ENCODE assay signal across 16 cellular contexts in the genomic region with DNA sequence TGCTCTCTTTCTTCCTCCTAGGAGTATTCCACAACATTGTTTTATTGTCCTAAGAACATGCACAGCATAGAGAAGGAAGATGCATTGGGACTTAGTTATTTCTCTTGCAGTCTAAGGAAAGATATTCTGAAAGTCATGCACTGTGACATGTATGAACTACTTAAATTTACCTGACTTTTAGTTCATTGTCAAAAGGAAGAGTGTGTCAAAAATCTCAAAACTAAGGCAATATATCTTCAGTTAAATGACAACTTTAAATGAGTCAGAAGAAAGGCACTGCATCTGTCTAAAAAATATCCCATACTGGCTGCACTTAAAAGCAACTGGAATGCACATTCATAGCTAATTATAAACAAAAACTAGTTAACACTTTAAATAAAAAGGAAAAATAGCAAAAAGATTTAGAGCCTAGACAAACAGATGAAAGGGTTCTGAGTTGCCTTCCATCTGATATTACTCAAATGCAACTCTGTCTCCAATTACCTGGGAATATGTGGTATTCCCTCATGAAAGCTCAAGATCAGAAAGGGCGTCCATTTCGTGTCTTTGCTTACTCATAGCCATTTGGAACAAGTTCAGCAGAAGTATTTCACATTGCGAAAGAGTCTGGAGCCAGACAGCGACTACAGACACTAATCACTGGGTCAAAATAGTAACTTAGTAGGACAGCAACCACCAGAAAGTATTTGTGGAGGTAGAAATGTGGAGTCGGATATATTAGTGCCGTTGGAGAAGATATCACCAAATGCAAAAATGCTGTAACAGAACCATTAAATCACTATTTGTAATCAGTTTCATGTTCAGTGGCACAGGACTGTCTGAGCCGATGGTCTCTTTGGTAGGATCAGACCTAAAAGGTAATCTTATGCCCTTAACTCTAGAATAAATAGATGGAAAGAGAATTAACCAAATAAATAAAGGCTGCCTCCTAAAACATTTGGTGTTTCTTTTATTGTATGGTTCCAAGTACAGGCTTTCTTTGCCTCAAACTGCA.
A peak's percentile ranks its signal among the peaks of the same experiment; 100 is the strongest.
DNase-seq lines count a peak whose midpoint lies in the region; ATAC-seq, FAIRE-seq and TF ChIP-seq lines count a peak whose summit lies in the region.
"Had no signal": no experiment of that assay in that cellular context is flagged by ENCODE, and none has a peak within 500 bp of the region (broad histone marks: within the 10 kb centered on the region; RNA-seq: fewer than 3 reads in every experiment).

No MANE protein-coding gene starts in this region.

- H3K9ac ChIP-seq in astrocyte (ENCODE audit: low read length) = peak overlapping the region; percentile 14

- no peak for TF ChIP-seq CTCF in astrocyte (IDR thresholded peaks at IDR 0.05; ENCODE audit: insufficient read depth, low read depth, low read length)

- H3K27me3 ChIP-seq in astrocyte (ENCODE audit: insufficient read depth, low read length) = no peaks in the 10 kb centered on the region
- H3K27me3 ChIP-seq: ascending aorta had no signal

- peak overlapping the region; percentile 90 for H3K27ac Mint-ChIP-seq in astrocyte (ENCODE audit: unreplicated experiment)
- no peak overlapping the region for H3K27ac Mint-ChIP-seq in activated T-cell treated with anti-CD3 and anti-CD28 coated beads, Interleukin-2, amount 50 U/mL, for 72 hours
- H3K27ac Mint-ChIP-seq: IgD-negative memory B cell; natural killer cell treated with Interleukin-12 subunit alpha and Interleukin-12 subunit beta and Interleukin-15 and Interleukin-18, amount 100 ng/mL, for 72 hours had no signal

- no peaks in the 10 kb centered on the region for H3K36me3 Mint-ChIP-seq in astrocyte (ENCODE audit: low read depth, unreplicated experiment)
- no peaks in the 10 kb centered on the region for H3K36me3 Mint-ChIP-seq in activated T-cell treated with anti-CD3 and anti-CD28 coated beads, Interleukin-2, amount 50 U/mL, for 72 hours (ENCODE audit: insufficient read depth in 2 of 2)
- H3K36me3 Mint-ChIP-seq: IgD-negative memory B cell; natural killer cell treated with Interleukin-12 subunit alpha and Interleukin-12 subunit beta and Interleukin-15 and Interleukin-18, amount 100 ng/mL, for 72 hours had no signal

- H3K9me3 ChIP-seq in astrocyte (ENCODE audit: insufficient read depth, low read depth, low read length) = no peaks in the 10 kb centered on the region

- H3K36me3 ChIP-seq in astrocyte (ENCODE audit: insufficient read depth, low read length) = no peaks in the 10 kb centered on the region
- H3K36me3 ChIP-seq: ascending aorta had no signal

- no peak overlapping the region for H3K4me3 Mint-ChIP-seq in astrocyte (ENCODE audit: unreplicated experiment)
- H3K4me3 Mint-ChIP-seq in activated T-cell treated with anti-CD3 and anti-CD28 coated beads, Interleukin-2, amount 50 U/mL, for 72 hours = no peak overlapping the region
- H3K4me3 Mint-ChIP-seq: IgD-negative memory B cell; natural killer cell treated with Interleukin-12 subunit alpha and Interleukin-12 subunit beta and Interleukin-15 and Interleukin-18, amount 100 ng/mL, for 72 hours had no signal

- peak; percentile 96 for FAIRE-seq in astrocyte (lab: Jason Lieb, UNC)
- no peak for FAIRE-seq in GM19239 (lab: Jason Lieb, UNC)
- FAIRE-seq: kidney had no signal

- H3K27me3 Mint-ChIP-seq in astrocyte (ENCODE audit: low read depth, unreplicated experiment) = no peaks in the 10 kb centered on the region
- no peaks in the 10 kb centered on the region for H3K27me3 Mint-ChIP-seq in activated T-cell treated with anti-CD3 and anti-CD28 coated beads, Interleukin-2, amount 50 U/mL, for 72 hours (ENCODE audit: low read depth)
- H3K27me3 Mint-ChIP-seq: IgD-negative memory B cell; natural killer cell treated with Interleukin-12 subunit alpha and Interleukin-12 subunit beta and Interleukin-15 and Interleukin-18, amount 100 ng/mL, for 72 hours had no signal

- peak overlapping the region; percentile 63 for H3K27ac ChIP-seq in astrocyte (ENCODE audit: low read depth, low read length)
- H3K27ac ChIP-seq: ascending aorta, epithelial cell of prostate had no signal

- DNase-seq in A172 (ENCODE audit: low spot score) (peak; percentile 92), HCEC 1CT (peak; percentile 90), astrocyte (ENCODE audit: low read depth) (peak; percentile 96), islet precursor cell (peak; percentile 73), GM19239 (ENCODE audit: insufficient read length, low spot score) (no peak)
- no peak for DNase-seq in stimulated activated CD4-positive, alpha-beta T cell treated with anti-CD3 and anti-CD28 coated beads, Interleukin-2, amount 100 ng/mL, for 48 hours
- no peak for DNase-seq in activated T-cell treated with anti-CD3 and anti-CD28 coated beads, Interleukin-2, amount 50 U/mL, for 72 hours
- DNase-seq: kidney; NCI-H2171 treated with DMSO at 0.1 percent for 48 hours; stimulated activated naive CD8-positive, alpha-beta T cell treated with anti-CD3 and anti-CD28 coated beads, Interleukin-15, Interleukin-2, amounts not matched to agents 100 U/mL and 50 U/mL, for 24 hours had no signal

- no peak overlapping the region for H2AFZ ChIP-seq in astrocyte (ENCODE audit: low read depth, low read length)

- H3K9me3 Mint-ChIP-seq in astrocyte (ENCODE audit: unreplicated experiment) = peaks cover 10% of the 10 kb centered on the region
- peaks cover 1 to 4% of the 10 kb centered on the region in 2 donors for H3K9me3 Mint-ChIP-seq in activated T-cell treated with anti-CD3 and anti-CD28 coated beads, Interleukin-2, amount 50 U/mL, for 72 hours
- H3K9me3 Mint-ChIP-seq: natural killer cell treated with Interleukin-12 subunit alpha and Interleukin-12 subunit beta and Interleukin-15 and Interleukin-18, amount 100 ng/mL, for 72 hours had no signal

- peak overlapping the region; percentile 69 for H3K4me2 ChIP-seq in astrocyte (ENCODE audit: low read length)

- peaks cover 17% of the 10 kb centered on the region for H3K4me1 ChIP-seq in astrocyte (ENCODE audit: insufficient read depth, low read length)
- H3K4me1 ChIP-seq: ascending aorta had no signal

- peaks cover 13% of the 10 kb centered on the region for H3K4me1 Mint-ChIP-seq in astrocyte (ENCODE audit: low read depth, unreplicated experiment)
- no peaks in the 10 kb centered on the region for H3K4me1 Mint-ChIP-seq in activated T-cell treated with anti-CD3 and anti-CD28 coated beads, Interleukin-2, amount 50 U/mL, for 72 hours (ENCODE audit: low read depth)
- H3K4me1 Mint-ChIP-seq: IgD-negative memory B cell had no signal

- H4K20me1 ChIP-seq in astrocyte (ENCODE audit: insufficient read depth, low read length) = no peaks in the 10 kb centered on the region

- ATAC-seq in GM18909 (IDR thresholded peaks at IDR 0.05; ENCODE audit: poor library complexity, unreplicated experiment) = no peak
- ATAC-seq in activated T-cell treated with anti-CD3 and anti-CD28 coated beads, Interleukin-2, amount 50 U/mL, for 72 hours (replicated peaks in 1 of 2) = no peak
- ATAC-seq: natural killer cell treated with Interleukin-12 subunit alpha and Interleukin-12 subunit beta and Interleukin-15 and Interleukin-18, amount 100 ng/mL, for 72 hours; Panc1; stimulated activated naive CD8-positive, alpha-beta T cell treated with anti-CD3 and anti-CD28 coated beads, Interleukin-15, Interleukin-2, amounts not matched to agents 100 U/mL and 50 U/mL, for 24 hours had no signal

- H3K79me2 ChIP-seq in astrocyte (ENCODE audit: insufficient read depth, low read length) = no peaks in the 10 kb centered on the region

- H3K4me3 ChIP-seq in astrocyte (ENCODE audit: insufficient read depth, low read depth, low read length) = no peak overlapping the region
- H3K4me3 ChIP-seq: ascending aorta had no signal

Comparison
In these comparisons a context has a peak if more than half of its experiments do, and no peak if none do; other contexts are left out.
1. DNase-seq: peak in A172 (single experiment), HCEC 1CT (single experiment), astrocyte (single experiment) and islet precursor cell (single experiment); none in stimulated activated CD4-positive, alpha-beta T cell treated with anti-CD3 and anti-CD28 coated beads, Interleukin-2, amount 100 ng/mL, for 48 hours (0 of 2), GM19239 (single experiment) and activated T-cell treated with anti-CD3 and anti-CD28 coated beads, Interleukin-2, amount 50 U/mL, for 72 hours (0 of 2).